1 cellular context compared by ENCODE assay signal in genomic region chr17:45248132-45248936, GRCh38.
TF ChIP-seq lines count a peak whose summit lies in the region.

No MANE protein-coding gene starts in this region.

TF ChIP-seq in SK-N-SH, 30 proteins besides CTCF, POLR2A, EP300 and RAD21 (continued from another document):
- TF ChIP-seq TEAD4 (IDR thresholded peaks at IDR 0.05; ENCODE audit: borderline replicate concordance, insufficient read depth) (no peak), FOXM1 (IDR thresholded peaks at IDR 0.05; ENCODE audit: low read depth) (no peak), RCOR1 (IDR thresholded peaks at IDR 0.05; ENCODE audit: low read length) (no peak)
